In genomic region chr21:27678511-27678910, GRCh38 we compare ENCODE assay signal across 19 cellular contexts.
"Had no signal": no experiment of that assay in that cellular context is flagged by ENCODE, and none has a peak within 500 bp of the region (broad histone marks: within the 10 kb centered on the region; RNA-seq: fewer than 3 reads in every experiment).

No MANE protein-coding gene starts in this region.

- H3K9me3 ChIP-seq: SJSA1 had no signal

- H3K4me1 ChIP-seq: SJSA1 had no signal

- H3K36me3 ChIP-seq: SJSA1 had no signal

- H3K27ac ChIP-seq: SJSA1, SK-N-MC had no signal

- DNase-seq: Karpas-422, KG1, MM.1S, NCI-H1105, NCI-H1417, NCI-H1436 treated with DMSO at 0.1 percent for 48 hours, NCI-H1694, NCI-H187 treated with DMSO at 0.1 percent for 48 hours, NCI-H2029 treated with DMSO at 0.1 percent for 48 hours, NCI-H2107, NCI-H2227 treated with DMSO at 0.1 percent for 48 hours, NCI-H524, NCI-H69, NCI-H774, Right ventricle myocardium superior, RPMI8226, SIG-M5 had no signal

- H3K4me3 ChIP-seq: SJSA1, SK-N-MC had no signal

- H3K27me3 ChIP-seq: SJSA1 had no signal
